21 cellular contexts compared by ENCODE assay signal in the genomic region with DNA sequence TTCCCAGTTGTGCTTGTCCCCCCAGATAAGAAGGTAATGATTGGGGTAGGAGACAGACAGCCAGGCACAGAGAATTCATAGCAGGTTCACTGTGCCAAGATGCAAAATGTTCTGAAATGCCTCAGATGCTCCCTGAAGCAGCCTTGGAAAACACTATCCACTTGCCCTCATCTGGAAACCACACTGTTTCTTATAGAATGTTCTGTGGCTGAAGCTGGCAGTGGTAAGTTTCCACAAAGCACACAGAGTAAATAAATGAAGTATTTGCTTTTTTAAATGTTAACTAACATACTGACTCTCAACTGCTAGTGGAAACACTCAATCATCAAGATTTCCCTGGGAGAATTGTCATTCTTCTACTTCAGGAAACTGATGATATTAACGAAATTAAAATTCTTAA.
DNase-seq lines count a peak whose midpoint lies in the region; ATAC-seq, FAIRE-seq and TF ChIP-seq lines count a peak whose summit lies in the region.
"Had no signal": no experiment of that assay in that cellular context is flagged by ENCODE, and none has a peak within 500 bp of the region (broad histone marks: within the 10 kb centered on the region; RNA-seq: fewer than 3 reads in every experiment).

No MANE protein-coding gene starts in this region.

- H2AK5ac ChIP-seq in mesenchymal stem cell (ENCODE audit: low read length, severe bottlenecking) = no peak overlapping the region

- no peak overlapping the region for H2AFZ ChIP-seq in mesenchymal stem cell (ENCODE audit: low read depth, low read length)
- H2AFZ ChIP-seq: GM23248 had no signal

- H4K8ac ChIP-seq in mesenchymal stem cell (ENCODE audit: low read length) = no peak overlapping the region

- no peak overlapping the region for H3K4ac ChIP-seq in mesenchymal stem cell (ENCODE audit: low read depth in 1 of 2, low read length in 2 of 2)

- H3K4me2 ChIP-seq in mesenchymal stem cell (ENCODE audit: low read length, poor library complexity, severe bottlenecking) = no peak overlapping the region
- H3K4me2 ChIP-seq: A549; BLaER1 treated with 17β-estradiol and CSF1 and Interleukin-3, amounts not matched to agents 10 nM and 100 nM; KMS-11 had no signal

- TF ChIP-seq CTCF in bronchial epithelial cell (IDR thresholded peaks at IDR 0.05; ENCODE audit: insufficient read depth, low read length, severe bottlenecking) = no peak

- no peak overlapping the region for H2BK120ac ChIP-seq in mesenchymal stem cell (ENCODE audit: low read depth, low read length)

- H3K14ac ChIP-seq in mesenchymal stem cell (ENCODE audit: low read length in 2 of 2) = no peak overlapping the region

- H3K36me3 ChIP-seq in bronchial epithelial cell (ENCODE audit: control insufficient read depth, insufficient read depth, low read length) = no peaks in the 10 kb centered on the region
- no peaks in the 10 kb centered on the region for H3K36me3 ChIP-seq in mesenchymal stem cell (ENCODE audit: control insufficient read depth in 1 of 2, insufficient read depth in 2 of 2, low read depth in 1 of 2, low read length in 2 of 2)
- H3K36me3 ChIP-seq: BLaER1 treated with 17β-estradiol and CSF1 and Interleukin-3, amounts not matched to agents 10 nM and 100 nM had no signal

- peaks cover 6% of the 10 kb centered on the region for H3K9me3 ChIP-seq in mesenchymal stem cell (ENCODE audit: control insufficient read depth, low read length)
- H3K9me3 ChIP-seq: A549; BLaER1 treated with 17β-estradiol and CSF1 and Interleukin-3, amounts not matched to agents 10 nM and 100 nM; Caco-2 had no signal

- DNase-seq in DMS53 (lab: John Stamatoyannopoulos, UW) (peak; percentile 1), DMS53 treated with DMSO at 0.1 percent for 48 hours (lab: John Stamatoyannopoulos, UW; ENCODE audit: unreplicated experiment) (no peak), bronchial epithelial cell (ENCODE audit: low read depth) (no peak), mesenchymal stem cell (peak; percentile 3)
- DNase-seq in stimulated activated naive CD4-positive, alpha-beta T cell (lab: John Stamatoyannopoulos, UW) = no peak
- DNase-seq: Caco-2; CD4-positive, CD25-positive, alpha-beta regulatory T cell; DMS79 treated with DMSO at 0.1 percent for 48 hours; GF-D8; GM23248; H7; HFFc6 had no signal

- H3K4me3 ChIP-seq in bronchial epithelial cell (ENCODE audit: low read depth, low read length) (no peak overlapping the region), mesenchymal stem cell (ENCODE audit: insufficient read depth in 1 of 2, low read depth in 1 of 2, low read length in 2 of 2) (no peak overlapping the region)
- H3K4me3 ChIP-seq: A549; BLaER1 treated with 17β-estradiol and CSF1 and Interleukin-3, amounts not matched to agents 10 nM and 100 nM; GM23248 had no signal

- no peak overlapping the region for H3K9ac ChIP-seq in mesenchymal stem cell (ENCODE audit: low read length)
- H3K9ac ChIP-seq: BLaER1 treated with 17β-estradiol and CSF1 and Interleukin-3, amounts not matched to agents 10 nM and 100 nM; GM23248; KMS-11 had no signal

- peak; percentile 7 for FAIRE-seq in bronchial epithelial cell (lab: Jason Lieb, UNC)
- FAIRE-seq: A549, D721Med had no signal

- H3K18ac ChIP-seq in mesenchymal stem cell (ENCODE audit: low read depth in 1 of 2, low read length in 2 of 2) = no peak overlapping the region

- ATAC-seq in GM18858 (IDR thresholded peaks at IDR 0.05; ENCODE audit: unreplicated experiment) (no peak), GM18867 (IDR thresholded peaks at IDR 0.05; ENCODE audit: unreplicated experiment) (no peak)
- ATAC-seq: A549, HCT116 had no signal

- no peaks in the 10 kb centered on the region for H3K27me3 ChIP-seq in bronchial epithelial cell (ENCODE audit: control insufficient read depth, insufficient read depth, low read length)
- no peaks in the 10 kb centered on the region for H3K27me3 ChIP-seq in mesenchymal stem cell (ENCODE audit: control insufficient read depth in 1 of 2, insufficient read depth in 1 of 2, low read length in 2 of 2)
- H3K27me3 ChIP-seq: BLaER1 treated with 17β-estradiol and CSF1 and Interleukin-3, amounts not matched to agents 10 nM and 100 nM had no signal

- H3K4me1 ChIP-seq in mesenchymal stem cell (ENCODE audit: control insufficient read depth, insufficient read depth, low read depth, low read length) = no peaks in the 10 kb centered on the region
- H3K4me1 ChIP-seq: A549; BLaER1 treated with 17β-estradiol and CSF1 and Interleukin-3, amounts not matched to agents 10 nM and 100 nM; Caco-2 had no signal

- WGBS in mesenchymal stem cell = no CpG with 5 or more reads among the region's 1 CpG

- H4K91ac ChIP-seq in mesenchymal stem cell (ENCODE audit: low read length) = no peak overlapping the region

- no peak overlapping the region for H2BK12ac ChIP-seq in mesenchymal stem cell (ENCODE audit: low read length in 2 of 2)

- H2BK5ac ChIP-seq in mesenchymal stem cell (ENCODE audit: low read depth, low read length, poor library complexity, severe bottlenecking) = no peak overlapping the region

- no peaks in the 10 kb centered on the region for H3K79me1 ChIP-seq in mesenchymal stem cell (replicated peaks; ENCODE audit: low read length, poor library complexity, severe bottlenecking)

- no peak overlapping the region for H2BK15ac ChIP-seq in mesenchymal stem cell (ENCODE audit: low read depth, poor library complexity, severe bottlenecking)

- H3K23ac ChIP-seq in mesenchymal stem cell (ENCODE audit: low read length in 2 of 2) = no peak overlapping the region

- H3K27ac ChIP-seq in mesenchymal stem cell (ENCODE audit: low read length, poor library complexity, severe bottlenecking) = no peak overlapping the region
- H3K27ac ChIP-seq: 22Rv1; A549; BLaER1 treated with 17β-estradiol and CSF1 and Interleukin-3, amounts not matched to agents 10 nM and 100 nM; GM23248; HL-60; KMS-11 had no signal

Comparison
In these comparisons a context has a peak if more than half of its experiments do, and no peak if none do; other contexts are left out.
1. DNase-seq: peak in DMS53 (single experiment) and mesenchymal stem cell (single experiment); none in DMS53 treated with DMSO at 0.1 percent for 48 hours (single experiment), bronchial epithelial cell (single experiment) and stimulated activated naive CD4-positive, alpha-beta T cell (0 of 6).